9 cellular contexts compared by ENCODE assay signal in the genomic region with DNA sequence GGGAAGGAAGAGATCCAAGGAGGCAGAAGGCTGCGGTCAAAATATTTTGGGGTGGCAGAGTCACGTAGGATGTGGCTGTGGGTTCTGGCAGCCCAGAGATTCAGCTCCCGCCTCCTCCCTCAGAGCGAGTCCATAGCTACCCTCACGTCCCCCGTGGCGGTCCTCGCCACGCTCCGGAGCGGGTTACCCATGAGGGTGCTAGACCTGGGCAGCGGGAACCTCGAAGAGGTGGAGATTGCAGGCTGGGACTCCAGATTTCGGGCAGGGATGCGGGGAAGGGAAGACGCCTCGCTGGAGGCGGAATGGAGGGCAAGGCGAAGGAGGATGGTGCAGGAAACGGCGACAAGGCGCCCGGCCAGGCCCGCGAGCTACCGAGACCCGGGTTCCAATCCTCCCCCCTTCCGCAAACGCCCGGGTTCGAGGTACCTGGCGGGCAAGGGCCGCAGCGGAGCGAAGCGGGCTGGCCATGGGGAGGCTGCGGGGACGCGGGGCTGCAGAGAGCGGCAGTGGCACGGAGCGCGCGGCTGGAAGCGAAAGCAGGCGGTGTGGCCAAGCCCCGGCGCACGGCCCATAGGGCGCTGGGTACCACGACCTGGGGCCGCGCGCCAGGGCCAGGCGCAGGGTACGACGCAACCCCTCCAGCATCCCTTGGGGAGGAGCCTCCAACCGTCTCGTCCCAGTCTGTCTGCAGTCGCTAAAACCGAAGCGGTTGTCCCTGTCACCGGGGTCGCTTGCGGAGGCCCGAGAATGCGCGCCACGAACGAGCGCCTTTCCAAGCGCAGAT. TPM values are rescaled to one million over a fixed set of nuclear protein-coding genes. Genes with fewer than 3 reads are reported as not detected.
DNase-seq lines count a peak whose midpoint lies in the region; ATAC-seq lines count a peak whose summit lies in the region.
"Had no signal": no experiment of that assay in that cellular context is flagged by ENCODE, and none has a peak within 500 bp of the region (broad histone marks: within the 10 kb centered on the region; RNA-seq: fewer than 3 reads in every experiment).

No MANE protein-coding gene starts in this region.

- H3K9ac ChIP-seq in skeletal muscle tissue (ENCODE audit: low read depth in 1 of 3, low read length in 3 of 3), result peak overlapping the region; percentile 43 to 57 (median 45)

- peaks cover 0 to 14% (median 6%) of the 10 kb centered on the region in 3 donors for H3K4me1 ChIP-seq in skeletal muscle tissue (ENCODE audit: control insufficient read depth in 3 of 3, insufficient read depth in 3 of 3, low read length in 3 of 3)

- H3K9me3 ChIP-seq in skeletal muscle tissue (ENCODE audit: control insufficient read depth in 3 of 3, low read length in 3 of 3), result no peaks in the 10 kb centered on the region

- H3K27ac ChIP-seq in skeletal muscle tissue (ENCODE audit: low read depth, low read length), result peak overlapping the region; percentile 11
- H3K27ac ChIP-seq: 22Rv1 had no signal

- peaks cover 9 to 15% (median 10%) of the 10 kb centered on the region in 3 donors for H3K27me3 ChIP-seq in skeletal muscle tissue (ENCODE audit: control insufficient read depth in 3 of 3, insufficient read depth in 3 of 3, low read length in 3 of 3)

- peak overlapping the region; percentile 61 to 65 (median 63) for H3K4me3 ChIP-seq in skeletal muscle tissue (ENCODE audit: low read length in 3 of 3)

- ATAC-seq in HG03442 (IDR thresholded peaks at IDR 0.05; ENCODE audit: unreplicated experiment), result peak; percentile 52
- no peak for ATAC-seq in GM19397 (IDR thresholded peaks at IDR 0.05; ENCODE audit: unreplicated experiment)

- DNase-seq in NCI-H2227 (lab: John Stamatoyannopoulos, UW; ENCODE audit: unreplicated experiment) (peak; percentile 14), NCI-H2227 treated with DMSO at 0.1 percent for 48 hours (lab: John Stamatoyannopoulos, UW) (no peak), brain pericyte (ENCODE audit: low read depth, low spot score) (peak; percentile 13), inferior parietal cortex (ENCODE audit: extremely low spot score) (peak; percentile 58), SHP77 (lab: John Stamatoyannopoulos, UW) (no peak)

- H3K36me3 ChIP-seq in skeletal muscle tissue (ENCODE audit: control insufficient read depth in 3 of 3, insufficient read depth in 3 of 3, low read length in 3 of 3), result no peaks in the 10 kb centered on the region

RNA-seq across cellular contexts. Expression of a gene that starts 46.2 kb away (rescaled TPM):
- 33.4 TPM for total RNA-seq in skeletal muscle tissue

Comparison
In these comparisons a context has a peak if more than half of its experiments do, and no peak if none do; other contexts are left out.
1. DNase-seq: peak in NCI-H2227 (single experiment), brain pericyte (single experiment) and inferior parietal cortex (single experiment); none in NCI-H2227 treated with DMSO at 0.1 percent for 48 hours (single experiment) and SHP77 (0 of 2).